18 cellular contexts compared by ENCODE assay signal in genomic region chr1:201838381-201838780, GRCh38. TPM values are rescaled to one million over a fixed set of nuclear protein-coding genes. Genes with fewer than 3 reads are reported as not detected.
DNase-seq lines count a peak whose midpoint lies in the region; ATAC-seq and TF ChIP-seq lines count a peak whose summit lies in the region.
"Had no signal": no experiment of that assay in that cellular context is flagged by ENCODE, and none has a peak within 500 bp of the region (broad histone marks: within the 10 kb centered on the region; RNA-seq: fewer than 3 reads in every experiment).

No MANE protein-coding gene starts in this region.

- DNase-seq in HFFc6 (no peak), dermis blood vessel endothelial cell (peak; percentile 42), right lobe of liver (no peak), NCI-H2081 (lab: John Stamatoyannopoulos, UW) (no peak), NCI-H1417 treated with DMSO at 0.1 percent for 48 hours (lab: John Stamatoyannopoulos, UW) (no peak)
- DNase-seq: DMS 273 treated with DMSO at 0.1 percent for 48 hours, Kasumi-1, MM.1S, NCI-H1092 treated with DMSO at 0.1 percent for 48 hours, NCI-H1694, NCI-H2107, NCI-H2227 treated with DMSO at 0.1 percent for 48 hours, NCI-H524 had no signal

- H3K36me3 ChIP-seq in ACC112 (ENCODE audit: insufficient read depth, low read length) (peaks cover 13% of the 10 kb centered on the region), right lobe of liver (no peaks in the 10 kb centered on the region)

- TF ChIP-seq CTCF in HFFc6 (IDR thresholded peaks at IDR 0.05) (no peak), right lobe of liver (IDR thresholded peaks at IDR 0.05) (no peak)

- H3K4me3 ChIP-seq in ACC112 (ENCODE audit: low read depth, low read length) (no peak overlapping the region), right lobe of liver (no peak overlapping the region)

- peaks cover 39% of the 10 kb centered on the region for H3K4me1 Mint-ChIP-seq in HFFc6 (ENCODE audit: low read depth)

- H3K27ac ChIP-seq in ACC112 (ENCODE audit: low read depth, low read length) (peak overlapping the region; percentile 0; the same call in 1 of the 2 replicates), right lobe of liver (no peak overlapping the region)
- H3K27ac ChIP-seq: C4-2B had no signal

- H2AFZ ChIP-seq in ACC112 (ENCODE audit: low read length, unreplicated experiment) = no peak overlapping the region

- H3K27ac Mint-ChIP-seq in HFFc6 = peak overlapping the region; percentile 29

- no peaks in the 10 kb centered on the region for H3K27me3 ChIP-seq in ACC112 (ENCODE audit: insufficient read depth, low read length)
- H3K27me3 ChIP-seq in right lobe of liver = no peaks in the 10 kb centered on the region

- peak in 3 of 4 donors; percentile 12 to 32 (median 32) for ATAC-seq in right lobe of liver
- no peak for ATAC-seq in HG02610 (IDR thresholded peaks at IDR 0.05; ENCODE audit: unreplicated experiment)
- ATAC-seq in HG03095 (IDR thresholded peaks at IDR 0.05; ENCODE audit: unreplicated experiment) = no peak
- ATAC-seq: Panc1 had no signal

- H3K36me3 Mint-ChIP-seq in HFFc6 (ENCODE audit: low read depth) = peaks cover 26% of the 10 kb centered on the region

- H3K79me2 ChIP-seq in ACC112 (ENCODE audit: control insufficient read depth, insufficient read depth, low read length, unreplicated experiment) = peaks cover 93% of the 10 kb centered on the region

- H3K9me3 Mint-ChIP-seq in HFFc6 = no peaks in the 10 kb centered on the region

- peaks cover 4% of the 10 kb centered on the region for H3K4me1 ChIP-seq in ACC112 (ENCODE audit: control insufficient read depth, insufficient read depth, low read length, unreplicated experiment)
- H3K4me1 ChIP-seq in right lobe of liver = peaks cover 0 to 20% (median 0%) of the 10 kb centered on the region in 4 donors

- no peak for TF ChIP-seq POLR2A in right lobe of liver (IDR thresholded peaks at IDR 0.05)

- H3K9me3 ChIP-seq in right lobe of liver = no peaks in the 10 kb centered on the region

- intact Hi-C loops in right lobe of liver (cut with DNase I) = no loop called here

- H3K27me3 Mint-ChIP-seq in HFFc6 (ENCODE audit: insufficient read depth) = no peaks in the 10 kb centered on the region

- WGBS in right lobe of liver (ENCODE audit: insufficient coverage, low coverage, low lambda C conversion rate, missing lambda C conversion rate) = 33% methylated on average over 2 of the region's 2 CpGs

- H3K4me3 Mint-ChIP-seq in HFFc6 = no peak overlapping the region

RNA-seq across cellular contexts. Expression of gene IPO9, which starts 9.4 kb away (rescaled TPM):
- 10 to 100 TPM; 54.1 to 77.8 (median 63.6) TPM for total RNA-seq in HFFc6 (2021; fragmentation: NEBNext Ultra II Directional; extraction: Animal tissue kit (Norgen Biotek cat#: 25700))
- 32.5 and 33.6 TPM in 2 replicates for total RNA-seq in dermis blood vessel endothelial cell
- 10 to 100 TPM; 10.3 to 21.7 (median 19.1) TPM for total RNA-seq in right lobe of liver

RNA-seq across cellular contexts. Expression of gene SHISA4, which starts 50.3 kb away (rescaled TPM):
- 10 to 100 TPM; 29.8 to 49.6 (median 39.9) TPM for total RNA-seq in HFFc6 (2021; fragmentation: NEBNext Ultra II Directional; extraction: Animal tissue kit (Norgen Biotek cat#: 25700))
- 9.6 and 15.7 TPM in 2 replicates for total RNA-seq in dermis blood vessel endothelial cell
- 1 to 10 TPM; 2.5 to 8.1 (median 4.8) TPM for total RNA-seq in right lobe of liver

Comparison
In these comparisons a context has a peak if more than half of its experiments do, and no peak if none do; other contexts are left out.
1. ATAC-seq: peak in right lobe of liver (3 of 4); none in HG02610 (single experiment) and HG03095 (single experiment).